ENCODE assay signal across 9 cellular contexts in genomic region chr4:115851918-115852766, GRCh38.
DNase-seq lines count a peak whose midpoint lies in the region; ATAC-seq and TF ChIP-seq lines count a peak whose summit lies in the region.
"Had no signal": no experiment of that assay in that cellular context is flagged by ENCODE, and none has a peak within 500 bp of the region (broad histone marks: within the 10 kb centered on the region; RNA-seq: fewer than 3 reads in every experiment).

No MANE protein-coding gene starts in this region.

- TF ChIP-seq CTCF in epithelial cell of esophagus (IDR thresholded peaks at IDR 0.05; ENCODE audit: insufficient read depth, low read depth, low read length, missing control alignments) = peak; percentile 75

- ATAC-seq in GM21717 (IDR thresholded peaks at IDR 0.05; ENCODE audit: unreplicated experiment) = peak; percentile 76
- ATAC-seq: activated naive CD4-positive, alpha-beta T cell treated with anti-CD3 and anti-CD28 coated beads, Interleukin-2, amount 50 U/mL, for 72 hours had no signal

- DNase-seq in NK-92 treated with Interleukin-12 subunit alpha and Interleukin-12 subunit beta, amount 100 ng/mL, for 24 hours (lab: John Stamatoyannopoulos, UW) = peak; percentile 8
- no peak for DNase-seq in NK-92 (lab: John Stamatoyannopoulos, UW; ENCODE audit: unreplicated experiment)
- DNase-seq in HS-5 (ENCODE audit: low read depth) = peak; percentile 25
- peak; percentile 33 for DNase-seq in OCI-M2 (lab: John Stamatoyannopoulos, UW; ENCODE audit: unreplicated experiment)
- peak; percentile 73 for DNase-seq in epithelial cell of esophagus (ENCODE audit: low read depth)
- DNase-seq in renal cortical epithelial cell (ENCODE audit: low read depth) = peak; percentile 47
- DNase-seq in epidermal melanocyte (ENCODE audit: insufficient read length, low spot score) = no peak

- H3K4me3 ChIP-seq in epithelial cell of esophagus (ENCODE audit: low read length) = no peak overlapping the region

Comparison
In these comparisons a context has a peak if more than half of its experiments do, and no peak if none do; other contexts are left out.
1. DNase-seq: peak in NK-92 treated with Interleukin-12 subunit alpha and Interleukin-12 subunit beta, amount 100 ng/mL, for 24 hours (single experiment), HS-5 (single experiment), OCI-M2 (single experiment), epithelial cell of esophagus (single experiment) and renal cortical epithelial cell (single experiment); none in NK-92 (single experiment) and epidermal melanocyte (single experiment).